15 cellular contexts compared by ENCODE assay signal in genomic region chrX:115665122-115665521, GRCh38.
"Had no signal": no experiment of that assay in that cellular context is flagged by ENCODE, and none has a peak within 500 bp of the region (broad histone marks: within the 10 kb centered on the region; RNA-seq: fewer than 3 reads in every experiment).

No MANE protein-coding gene starts in this region.

- H3K4me2 ChIP-seq: hepatocyte had no signal

- DNase-seq: dermis blood vessel endothelial cell; dorsolateral prefrontal cortex; effector CD4-positive, alpha-beta T cell; effector memory CD4-positive, alpha-beta T cell; foreskin keratinocyte; heart left ventricle; hypothalamus; left cardiac atrium; left ventricle myocardium inferior; lower lobe of right lung; mesenchymal stem cell had no signal

- H3K27ac ChIP-seq: coronary artery, dorsolateral prefrontal cortex, esophagus muscularis mucosa, foreskin keratinocyte, gastroesophageal sphincter, heart left ventricle, hepatocyte, left ventricle myocardium inferior, lower lobe of right lung had no signal

- H3K4me1 ChIP-seq: esophagus muscularis mucosa, foreskin keratinocyte, gastroesophageal sphincter, heart left ventricle, left ventricle myocardium inferior, lower lobe of right lung had no signal

- ATAC-seq: foreskin keratinocyte, gastroesophageal sphincter, heart left ventricle, left cardiac atrium, lower lobe of right lung had no signal

- H3K9me3 ChIP-seq: esophagus muscularis mucosa, gastroesophageal sphincter, heart left ventricle, left ventricle myocardium inferior, lower lobe of right lung had no signal

- H3K36me3 ChIP-seq: esophagus muscularis mucosa, gastroesophageal sphincter, heart left ventricle, left ventricle myocardium inferior, lower lobe of right lung had no signal

- H3K79me2 ChIP-seq: hepatocyte had no signal

- H2AFZ ChIP-seq: hepatocyte had no signal

- H3K4me3 ChIP-seq: coronary artery, dorsolateral prefrontal cortex, esophagus muscularis mucosa, gastroesophageal sphincter, heart left ventricle, hepatocyte, left ventricle myocardium inferior, lower lobe of right lung had no signal

- H3K27me3 ChIP-seq: esophagus muscularis mucosa, foreskin keratinocyte, gastroesophageal sphincter, hepatocyte had no signal
